Comparison of ENCODE assay signal across 8 cellular contexts in the genomic region with DNA sequence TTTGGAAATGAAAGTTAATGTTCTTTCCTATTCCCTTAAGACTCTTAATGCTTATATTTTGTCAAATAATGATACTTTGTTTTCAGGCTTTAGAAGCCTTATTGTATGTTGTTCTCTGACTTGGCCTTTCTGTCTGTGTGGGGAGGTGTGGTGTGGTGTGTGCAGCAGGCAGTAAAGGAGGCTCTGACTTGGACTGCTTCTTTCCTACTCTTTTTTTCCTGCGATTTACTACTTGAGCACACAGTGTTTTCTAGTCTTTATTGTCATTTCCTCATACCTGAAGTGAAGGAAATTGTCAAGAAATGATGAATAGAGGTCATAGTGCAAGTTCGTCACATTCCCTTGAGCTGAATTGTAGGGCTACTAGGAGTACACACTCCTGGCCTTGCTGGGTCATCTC. TPM values are rescaled to one million over a fixed set of nuclear protein-coding genes. Genes with fewer than 3 reads are reported as not detected.
"Had no signal": no experiment of that assay in that cellular context is flagged by ENCODE, and none has a peak within 500 bp of the region (broad histone marks: within the 10 kb centered on the region; RNA-seq: fewer than 3 reads in every experiment).

No MANE protein-coding gene starts in this region.

- H3K4me1 ChIP-seq: HAP-1 had no signal

- DNase-seq: GOT3, H7, HFFc6 had no signal

- FAIRE-seq: HepG2 had no signal

- H3K4me3 ChIP-seq: HAP-1 had no signal

- ATAC-seq: HCT116, HepG2 had no signal

- H3K9me3 ChIP-seq: HAP-1 had no signal

- H3K36me3 ChIP-seq: HAP-1 had no signal

- H3K27ac ChIP-seq: HL-60 had no signal

RNA-seq across cellular contexts. Expression of gene PIWIL1, which starts 26.9 kb away (rescaled TPM):
- total RNA-seq: H7, HepG2, HFFc6, HT1080 had no signal
